ENCODE assay signal across 22 cellular contexts in the genomic region with DNA sequence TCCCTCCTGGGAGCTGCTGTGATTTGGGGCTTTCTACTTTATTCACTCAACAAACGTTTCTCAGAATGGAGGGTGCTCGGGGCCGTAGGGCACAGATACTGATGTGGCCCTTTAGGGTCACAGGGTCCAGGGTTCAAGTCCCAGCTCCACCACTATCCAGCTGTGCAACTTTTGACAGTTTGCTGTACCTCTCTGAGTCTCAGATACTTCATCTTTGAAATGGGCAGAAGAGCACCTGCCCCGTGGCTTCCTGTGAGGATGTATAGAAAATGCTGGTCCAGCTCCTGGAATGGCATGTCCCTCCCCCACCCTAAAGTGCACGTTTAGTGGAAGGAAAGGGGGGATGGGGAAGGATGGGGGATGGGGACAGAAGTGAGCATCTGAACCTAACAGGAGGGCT.
"Had no signal": no experiment of that assay in that cellular context is flagged by ENCODE, and none has a peak within 500 bp of the region (broad histone marks: within the 10 kb centered on the region; RNA-seq: fewer than 3 reads in every experiment).

No MANE protein-coding gene starts in this region.

- ATAC-seq: activated CD4-positive, CD25-positive, alpha-beta regulatory T cell treated with anti-CD3 and anti-CD28 coated beads, Interleukin-2, amount 50 U/mL, for 24 hours; activated CD8-positive, alpha-beta memory T cell treated with anti-CD3 and anti-CD28 coated beads, Interleukin-2, amount 10 ng/mL, durations not matched to agents 7 days and 5 days; body of pancreas had no signal

- H3K36me3 ChIP-seq: ascending aorta, Peyer's patch, SJCRH30 had no signal

- H3K4me3 ChIP-seq: ascending aorta, body of pancreas, Peyer's patch, SJCRH30 had no signal

- H3K9me3 ChIP-seq: ascending aorta, body of pancreas, Peyer's patch, SJCRH30, SK-N-SH had no signal

- H3K4me2 ChIP-seq: SK-N-SH had no signal

- DNase-seq: activated CD4-positive, alpha-beta T cell treated with anti-CD3 and anti-CD28 coated beads for 4 hours; activated CD4-positive, alpha-beta T cell treated with anti-CD3 and anti-CD28 coated beads, Interleukin-2, amount 50 U/mL, for 48 hours; activated CD8-positive, alpha-beta memory T cell treated with anti-CD3 and anti-CD28 coated beads, Interleukin-2, amount 10 ng/mL, durations not matched to agents 7 days and 5 days; activated effector memory CD4-positive, alpha-beta T cell treated with Interleukin-2 at 50 U/mL for 16 hours; activated naive CD4-positive, alpha-beta T cell; activated T-cell treated with anti-CD3 and anti-CD28 coated beads, Interleukin-2, amount 50 U/mL, for 24 hours; body of pancreas; central memory CD4-positive, alpha-beta T cell; NCI-H1105 treated with DMSO at 0.1 percent for 48 hours; NCI-H1436 treated with DMSO at 0.1 percent for 48 hours; NCI-H187; NCI-H2081; NCI-H510A treated with DMSO at 0.1 percent for 48 hours; NK-92 treated with Interleukin-12 subunit alpha and Interleukin-12 subunit beta, amount 100 ng/mL, for 24 hours; Peyer's patch; Right ventricle myocardium superior; SJCRH30 had no signal

- H3K27ac ChIP-seq: ascending aorta, body of pancreas, Peyer's patch, RWPE1, SJCRH30 had no signal

- H3K9ac ChIP-seq: SK-N-SH had no signal

- H3K9me2 ChIP-seq: SK-N-SH had no signal

- FAIRE-seq: bronchial epithelial cell had no signal

- H3K4me1 ChIP-seq: ascending aorta had no signal

- H3K27me3 ChIP-seq: ascending aorta, body of pancreas, Peyer's patch, SJCRH30 had no signal
